In genomic region chr15:90930861-90931629, GRCh38 we compare ENCODE assay signal across 8 cellular contexts. TPM values are rescaled to one million over a fixed set of nuclear protein-coding genes. Genes with fewer than 3 reads are reported as not detected.
DNase-seq lines count a peak whose midpoint lies in the region; ATAC-seq, FAIRE-seq and TF ChIP-seq lines count a peak whose summit lies in the region.

No MANE protein-coding gene starts in this region.

- no peak for TF ChIP-seq CTCF in endothelial cell of umbilical vein (IDR thresholded peaks at IDR 0.05; ENCODE audit: extremely low read depth in 1 of 2, insufficient read depth in 1 of 2, low read depth in 1 of 2, low read length in 2 of 2)

- no peaks in the 10 kb centered on the region for H4K20me1 ChIP-seq in endothelial cell of umbilical vein (replicated peaks; ENCODE audit: control insufficient read depth, extremely low read depth, insufficient read depth, low read length)

- in situ Hi-C loops in HAP-1 (cut with MboI; ENCODE audit: low sequenced_read_pairs): no loop called here

- no peaks in the 10 kb centered on the region for H3K9me1 ChIP-seq in endothelial cell of umbilical vein (replicated peaks; ENCODE audit: control insufficient read depth, extremely low read depth, insufficient read depth, low read length)

- dilution Hi-C loops in endothelial cell of umbilical vein (cut with MboI; ENCODE audit: extremely low pct_ligation_motif_present, low sequenced_read_pairs): no loop called here

- ATAC-seq in sciatic nerve: no peak

- peak overlapping the region; percentile 6 for H2AFZ ChIP-seq in endothelial cell of umbilical vein (ENCODE audit: low read depth, low read length)

- H3K27ac ChIP-seq in endothelial cell of umbilical vein (ENCODE audit: insufficient read depth, low read depth, low read length): no peak overlapping the region

- CTCF ChIA-PET in endothelial cell of umbilical vein (lab: Charles Lee): interaction anchor here (0.5 to 8.1 kb wide), 14 partner anchors 9 to 610 kb away, joined by 3 to 66 read pairs (median 8); partner anchors contain the start of genes MAN2A2 and RCCD1

- FAIRE-seq in endothelial cell of umbilical vein (lab: Jason Lieb, UNC): peak; percentile 90

- intact Hi-C loops in endothelial cell of umbilical vein (cut with micrococcal nuclease) (loop anchor here (1.0 to 5.0 kb wide), 2 partner anchors 29 to 429 kb away; no protein-coding TSS in a partner anchor), sciatic nerve (cut with DNase I) (no loop called here)

- BruUV-seq in endothelial cell of umbilical vein (replicated peaks; lab: Mats Ljungman, UMichigan): no TSS peak

- POLR2A ChIA-PET in endothelial cell of umbilical vein (lab: Charles Lee): interaction anchor here (0.6 kb wide), 1 partner anchor 720 kb away, joined by 3 read pairs; no protein-coding TSS in a partner anchor

- peak overlapping the region; percentile 56 for H3K4me2 ChIP-seq in endothelial cell of umbilical vein (ENCODE audit: insufficient read depth, low read length)

- H3K9me3 ChIP-seq in HAP-1: no peaks in the 10 kb centered on the region
- H3K9me3 ChIP-seq in endothelial cell of umbilical vein (replicated peaks; ENCODE audit: control insufficient read depth, insufficient read depth, low read length): no peaks in the 10 kb centered on the region

- H3K27me3 ChIP-seq in HAP-1 (ENCODE audit: low read depth): no peaks in the 10 kb centered on the region
- H3K27me3 ChIP-seq in endothelial cell of umbilical vein (ENCODE audit: control insufficient read depth in 2 of 2, insufficient read depth in 2 of 2, low read length in 2 of 2): no peaks in the 10 kb centered on the region

- H3K79me2 ChIP-seq in endothelial cell of umbilical vein (ENCODE audit: control insufficient read depth, insufficient read depth, low read length): peaks cover 6% of the 10 kb centered on the region

- H3K36me3 ChIP-seq in HAP-1 (replicated peaks) (no peaks in the 10 kb centered on the region), endothelial cell of umbilical vein (ENCODE audit: control insufficient read depth in 2 of 2, extremely low read depth in 1 of 2, insufficient read depth in 2 of 2, low read length in 2 of 2) (no peaks in the 10 kb centered on the region)

- DNase-seq in HAP-1 (ENCODE audit: low spot score in 2 of 2): peak in 1 of 2 experiments; percentile 26
- peak; percentile 63 for DNase-seq in OCI-M1 (lab: John Stamatoyannopoulos, UW)
- peak; percentile 39 for DNase-seq in endothelial cell of umbilical vein (ENCODE audit: low read depth, low spot score)
- DNase-seq in sciatic nerve (ENCODE audit: low spot score): peak; percentile 59
- DNase-seq in ecto neural progenitor cell (ENCODE audit: low spot score): no peak
- no peak for DNase-seq in stimulated activated CD4-positive, alpha-beta T cell treated with anti-CD3 and anti-CD28 coated beads, Interleukin-4, amount 100 ng/mL, for 4 hours
- DNase-seq in mesenteric fat pad (ENCODE audit: low spot score): no peak
- DNase-seq in GOT3 (lab: John Stamatoyannopoulos, UW): no peak

- TF ChIP-seq POLR2A in endothelial cell of umbilical vein (IDR thresholded peaks at IDR 0.05; ENCODE audit: low read depth, low read length): no peak

- H3K9ac ChIP-seq in endothelial cell of umbilical vein (replicated peaks; ENCODE audit: extremely low read depth, insufficient read depth, low read length): no peak overlapping the region

- peaks cover 29% of the 10 kb centered on the region for H3K4me1 ChIP-seq in HAP-1
- peaks cover 27% of the 10 kb centered on the region for H3K4me1 ChIP-seq in endothelial cell of umbilical vein (ENCODE audit: control insufficient read depth, extremely low read depth, insufficient read depth, low read length)

- H3K4me3 ChIP-seq in HAP-1 (peak overlapping the region; percentile 84), endothelial cell of umbilical vein (replicated peaks in 1 of 3; ENCODE audit: insufficient read depth in 1 of 3, low read depth in 1 of 3, low read length in 3 of 3) (no peak overlapping the region)

TF ChIP-seq in endothelial cell of umbilical vein, 7 proteins besides CTCF, POLR2A, EP300 and RAD21:
- TF ChIP-seq FOS (IDR thresholded peaks at IDR 0.05; ENCODE audit: borderline replicate concordance, insufficient read depth, low read length) (no peak), MAX (IDR thresholded peaks at IDR 0.05; ENCODE audit: insufficient read depth, insufficient read length) (no peak), GATA2 (IDR thresholded peaks at IDR 0.05; ENCODE audit: insufficient read depth, insufficient read length, low read depth, low read length) (no peak), JUN (IDR thresholded peaks at IDR 0.05; ENCODE audit: borderline replicate concordance, insufficient read depth, insufficient read length, low read depth) (no peak), POLR2AphosphoS5 (IDR thresholded peaks at IDR 0.05; ENCODE audit: insufficient read depth, low read depth, low read length) (no peak), MYC (IDR thresholded peaks at IDR 0.05; ENCODE audit: low read depth, low read length) (no peak), EZH2 (IDR thresholded peaks at IDR 0.05; ENCODE audit: borderline replicate concordance, low read depth, low read length, severe bottlenecking) (no peak)

RNA-seq across cellular contexts. Expression of gene HDDC3, which starts 1.3 kb away (rescaled TPM):
- total RNA-seq in endothelial cell of umbilical vein: 12.3 and 16.0 TPM in 2 replicates
- 20.2 and 21.8 TPM in 2 replicates for polyA plus RNA-seq in endothelial cell of umbilical vein
- polyA plus RNA-seq in endothelial cell of umbilical vein (2011; cell fraction: cytosol; rRNA removed): 18.9 and 19.0 TPM in 2 replicates
- 10.1 and 11.8 TPM in 2 replicates for polyA plus RNA-seq in endothelial cell of umbilical vein (2011; cell fraction: nucleus; rRNA removed)
- polyA plus RNA-seq in endothelial cell of umbilical vein (2012): 13.1 and 15.1 TPM in 2 replicates
- 12.8 TPM in 2 replicates for polyA minus RNA-seq in endothelial cell of umbilical vein
- 13.5 TPM for polyA minus RNA-seq in endothelial cell of umbilical vein (2011; cell fraction: cytosol; rRNA and poly(A)+ RNA removed)
- polyA minus RNA-seq in endothelial cell of umbilical vein (2011; cell fraction: nucleus; rRNA and poly(A)+ RNA removed): 3.1 and 3.9 TPM in 2 replicates
- 12.7 TPM for total RNA-seq in sciatic nerve
- total RNA-seq in mesenteric fat pad: 17.1 TPM

RNA-seq across cellular contexts. Expression of gene UNC45A, which starts 4.0 kb away (rescaled TPM):
- total RNA-seq in endothelial cell of umbilical vein: 106 and 108 TPM in 2 replicates
- 103 and 111 TPM in 2 replicates for polyA plus RNA-seq in endothelial cell of umbilical vein
- polyA plus RNA-seq in endothelial cell of umbilical vein (2011; cell fraction: cytosol; rRNA removed): 85.2 and 85.7 TPM in 2 replicates
- 175 and 176 TPM in 2 replicates for polyA plus RNA-seq in endothelial cell of umbilical vein (2011; cell fraction: nucleus; rRNA removed)
- polyA plus RNA-seq in endothelial cell of umbilical vein (2012): 80.0 and 83.1 TPM in 2 replicates
- polyA minus RNA-seq in endothelial cell of umbilical vein: 108 and 130 TPM in 2 replicates
- 56.5 TPM for polyA minus RNA-seq in endothelial cell of umbilical vein (2011; cell fraction: cytosol; rRNA and poly(A)+ RNA removed)
- 45.1 and 71.0 TPM in 2 replicates for polyA minus RNA-seq in endothelial cell of umbilical vein (2011; cell fraction: nucleus; rRNA and poly(A)+ RNA removed)
- 56.8 TPM for total RNA-seq in sciatic nerve
- 52.9 TPM for total RNA-seq in mesenteric fat pad

RNA-seq across cellular contexts. Expression of gene RCCD1, which starts 23.6 kb away (rescaled TPM):
- total RNA-seq in endothelial cell of umbilical vein: 13.3 and 15.3 TPM in 2 replicates
- 7.7 and 8.8 TPM in 2 replicates for polyA plus RNA-seq in endothelial cell of umbilical vein
- 8.2 and 10.1 TPM in 2 replicates for polyA plus RNA-seq in endothelial cell of umbilical vein (2011; cell fraction: cytosol; rRNA removed)
- polyA plus RNA-seq in endothelial cell of umbilical vein (2011; cell fraction: nucleus; rRNA removed): 34.0 and 38.4 TPM in 2 replicates
- polyA plus RNA-seq in endothelial cell of umbilical vein (2012): 8.9 and 9.4 TPM in 2 replicates
- 5.9 and 6.5 TPM in 2 replicates for polyA minus RNA-seq in endothelial cell of umbilical vein
- polyA minus RNA-seq in endothelial cell of umbilical vein (2011; cell fraction: cytosol; rRNA and poly(A)+ RNA removed): 19.8 TPM
- polyA minus RNA-seq in endothelial cell of umbilical vein (2011; cell fraction: nucleus; rRNA and poly(A)+ RNA removed): 4.4 and 6.0 TPM in 2 replicates
- total RNA-seq in sciatic nerve: 12.4 TPM
- total RNA-seq in mesenteric fat pad: 8.3 TPM

RNA-seq across cellular contexts. Expression of gene MAN2A2, which starts 27.9 kb away (rescaled TPM):
- total RNA-seq in endothelial cell of umbilical vein (52.1 and 60.9 TPM in 2 replicates), sciatic nerve (150 TPM), mesenteric fat pad (104 TPM)
- 77.7 and 106 TPM in 2 replicates for polyA plus RNA-seq in endothelial cell of umbilical vein
- 44.3 and 51.6 TPM in 2 replicates for polyA plus RNA-seq in endothelial cell of umbilical vein (2011; cell fraction: cytosol; rRNA removed)
- 343 and 437 TPM in 2 replicates for polyA plus RNA-seq in endothelial cell of umbilical vein (2011; cell fraction: nucleus; rRNA removed)
- 26.6 and 30.2 TPM in 2 replicates for polyA plus RNA-seq in endothelial cell of umbilical vein (2012)
- 117 and 125 TPM in 2 replicates for polyA minus RNA-seq in endothelial cell of umbilical vein
- 28.1 TPM for polyA minus RNA-seq in endothelial cell of umbilical vein (2011; cell fraction: cytosol; rRNA and poly(A)+ RNA removed)
- polyA minus RNA-seq in endothelial cell of umbilical vein (2011; cell fraction: nucleus; rRNA and poly(A)+ RNA removed): 75.6 and 91.6 TPM in 2 replicates

RNA-seq across cellular contexts. Expression of gene FES, which starts 46.7 kb away (rescaled TPM):
- total RNA-seq in endothelial cell of umbilical vein (51.0 and 58.1 TPM in 2 replicates), sciatic nerve (44.8 TPM), mesenteric fat pad (68.4 TPM)
- polyA plus RNA-seq in endothelial cell of umbilical vein: 41.5 and 55.7 TPM in 2 replicates
- 18.9 and 25.9 TPM in 2 replicates for polyA plus RNA-seq in endothelial cell of umbilical vein (2011; cell fraction: cytosol; rRNA removed)
- 161 and 177 TPM in 2 replicates for polyA plus RNA-seq in endothelial cell of umbilical vein (2011; cell fraction: nucleus; rRNA removed)
- polyA plus RNA-seq in endothelial cell of umbilical vein (2012): 27.7 and 29.2 TPM in 2 replicates
- 30.5 and 44.9 TPM in 2 replicates for polyA minus RNA-seq in endothelial cell of umbilical vein
- not detected for polyA minus RNA-seq in endothelial cell of umbilical vein (2011; cell fraction: cytosol; rRNA and poly(A)+ RNA removed)
- 38.1 and 49.3 TPM in 2 replicates for polyA minus RNA-seq in endothelial cell of umbilical vein (2011; cell fraction: nucleus; rRNA and poly(A)+ RNA removed)

Comparison
In these comparisons a context has a peak if more than half of its experiments do, and no peak if none do; other contexts are left out.
1. DNase-seq: peak in OCI-M1 (single experiment), endothelial cell of umbilical vein (single experiment) and sciatic nerve (single experiment); none in ecto neural progenitor cell (single experiment), stimulated activated CD4-positive, alpha-beta T cell treated with anti-CD3 and anti-CD28 coated beads, Interleukin-4, amount 100 ng/mL, for 4 hours (0 of 2), mesenteric fat pad (single experiment) and GOT3 (single experiment).